7 cellular contexts compared by ENCODE assay signal in genomic region chr1:191577213-191577612, GRCh38.
"Had no signal": no experiment of that assay in that cellular context is flagged by ENCODE, and none has a peak within 500 bp of the region (broad histone marks: within the 10 kb centered on the region; RNA-seq: fewer than 3 reads in every experiment).

No MANE protein-coding gene starts in this region.

- H3K27ac ChIP-seq: GM23248 had no signal

- ATAC-seq: HCT116, HepG2 had no signal

- H3K4me1 ChIP-seq: HAP-1 had no signal

- DNase-seq: GM23248, GOT3, H7, KG1 had no signal

- H3K9me3 ChIP-seq: HAP-1 had no signal

- H3K4me3 ChIP-seq: GM23248, HAP-1 had no signal

- H3K36me3 ChIP-seq: HAP-1 had no signal
